24 cellular contexts compared by ENCODE assay signal in the genomic region with DNA sequence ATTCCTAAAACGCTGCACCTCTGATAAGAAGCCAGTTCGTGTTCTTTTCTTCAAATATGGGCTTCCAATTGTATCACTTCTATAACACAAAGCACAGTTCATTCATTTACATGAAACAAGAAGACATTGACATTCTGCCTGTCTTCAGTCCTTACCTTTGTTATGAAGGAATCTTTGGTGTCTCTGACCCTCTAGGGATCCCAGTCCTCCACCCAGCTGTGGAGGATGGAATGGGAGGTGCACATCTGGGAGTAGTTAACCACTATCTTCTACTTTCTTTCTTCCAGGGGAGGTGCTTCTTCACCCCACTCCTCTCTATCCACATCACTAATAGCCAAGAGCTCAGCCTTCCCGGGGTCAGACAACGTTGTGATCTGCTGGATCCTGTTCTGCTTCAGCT.
"Had no signal": no experiment of that assay in that cellular context is flagged by ENCODE, and none has a peak within 500 bp of the region (broad histone marks: within the 10 kb centered on the region; RNA-seq: fewer than 3 reads in every experiment).

No MANE protein-coding gene starts in this region.

- H3K36me3 Mint-ChIP-seq: T-cell had no signal

- DNase-seq: Kasumi-1; MM.1S; NCI-H1092 treated with DMSO at 0.1 percent for 48 hours; NCI-H1436; NCI-H187; NCI-H2029; NCI-H2081 treated with DMSO at 0.1 percent for 48 hours; NCI-H2171; NCI-H226; NCI-H446; NCI-H510A; NCI-H524 treated with DMSO at 0.1 percent for 48 hours; NCI-H69; NCI-H774; NK-92 treated with Interleukin-12 subunit alpha and Interleukin-12 subunit beta, amount 100 ng/mL, for 24 hours; PC-3; SHP77; SK-N-SH; SW 1271; T-cell had no signal

- H3K9ac ChIP-seq: KMS-11, SK-N-SH had no signal

- H3K4me3 Mint-ChIP-seq: IgD-negative memory B cell, T-cell had no signal

- H3K9me3 Mint-ChIP-seq: IgD-negative memory B cell, T-cell had no signal

- H3K4me3 ChIP-seq: K562 had no signal

- H3K9me3 ChIP-seq: SK-N-SH had no signal

- H3K4me2 ChIP-seq: KMS-11, SK-N-SH had no signal

- H3K27ac Mint-ChIP-seq: IgD-negative memory B cell, T-cell had no signal

- H3K27ac ChIP-seq: KMS-11, RWPE1 had no signal
